Comparison of ENCODE assay signal across 21 cellular contexts in genomic region chr12:105455250-105455649, GRCh38.
DNase-seq lines count a peak whose midpoint lies in the region; ATAC-seq and TF ChIP-seq lines count a peak whose summit lies in the region.
"Had no signal": no experiment of that assay in that cellular context is flagged by ENCODE, and none has a peak within 500 bp of the region (broad histone marks: within the 10 kb centered on the region; RNA-seq: fewer than 3 reads in every experiment).

No MANE protein-coding gene starts in this region.

- DNase-seq in NCI-H2029 (lab: John Stamatoyannopoulos, UW), result peak; percentile 6
- no peak for DNase-seq in NCI-H2029 treated with DMSO at 0.1 percent for 48 hours (lab: John Stamatoyannopoulos, UW)
- peak; percentile 64 for DNase-seq in NCI-H748 treated with DMSO at 0.1 percent for 48 hours (lab: John Stamatoyannopoulos, UW)
- no peak for DNase-seq in kidney epithelial cell (ENCODE audit: low read depth)
- DNase-seq in CD4-positive, alpha-beta T cell, result no peak
- DNase-seq in NK-92 (lab: John Stamatoyannopoulos, UW; ENCODE audit: unreplicated experiment), result no peak
- DNase-seq: activated CD4-positive, alpha-beta T cell treated with anti-CD3 and anti-CD28 coated beads for 4 hours; activated CD8-positive, alpha-beta memory T cell treated with anti-CD3 and anti-CD28 coated beads, Interleukin-2, amount 50 U/mL, for 48 hours; activated gamma-delta T cell treated with Interleukin-2 at 50 U/mL for 16 hours; anterior cingulate cortex; C1 segment of cervical spinal cord; left lung; NCI-H2227 treated with DMSO at 0.1 percent for 48 hours; right lobe of liver; stimulated activated naive CD8-positive, alpha-beta T cell treated with anti-CD3 and anti-CD28 coated beads, Interleukin-15, amount 100 ng/mL, for 72 hours; upper lobe of left lung had no signal

- H3K36me3 ChIP-seq in Loucy (ENCODE audit: insufficient read depth, low read length) (no peaks in the 10 kb centered on the region), kidney epithelial cell (ENCODE audit: control insufficient read depth, insufficient read depth, low read length) (no peaks in the 10 kb centered on the region)
- H3K36me3 ChIP-seq: left lung, neutrophil, right lobe of liver, upper lobe of left lung had no signal

- CTCF ChIA-PET in CD4-positive, alpha-beta T cell (lab: Charles Lee), result no interaction called here

- no peak overlapping the region for H3K9ac ChIP-seq in Loucy (ENCODE audit: low read depth, low read length, poor library complexity, severe bottlenecking)

- H3F3A ChIP-seq in Loucy (ENCODE audit: low read depth), result no peaks in the 10 kb centered on the region

- no peaks in the 10 kb centered on the region for H3K9me3 ChIP-seq in Loucy (ENCODE audit: insufficient read depth, low read depth, low read length)
- H3K9me3 ChIP-seq in CD4-positive, alpha-beta T cell (ENCODE audit: control insufficient read depth, low read length), result peaks cover 5% of the 10 kb centered on the region
- H3K9me3 ChIP-seq: neutrophil, right lobe of liver had no signal

- H3K27ac ChIP-seq in CD4-positive, alpha-beta T cell (ENCODE audit: low read depth, low read length), result no peak overlapping the region
- H3K27ac ChIP-seq: left lung, neutrophil, right lobe of liver, upper lobe of left lung had no signal

- H3K9me2 ChIP-seq in Loucy (replicated peaks; ENCODE audit: low read depth, low read length), result no peaks in the 10 kb centered on the region

- no peak for ATAC-seq in CD4-positive, alpha-beta T cell (ENCODE audit: poor library complexity)
- ATAC-seq in HG03139 (IDR thresholded peaks at IDR 0.05; ENCODE audit: unreplicated experiment), result no peak
- ATAC-seq: HCT116; left lung; right lobe of liver; SK-N-SH treated with all-trans-retinoic acid at 6 μM for 48 hours; stimulated activated naive CD8-positive, alpha-beta T cell treated with anti-CD3 and anti-CD28 coated beads, Interleukin-15, amount 100 ng/mL, for 72 hours had no signal

- H3K4me3 ChIP-seq in Loucy (ENCODE audit: low read length, poor library complexity, severe bottlenecking) (no peak overlapping the region), kidney epithelial cell (ENCODE audit: low read depth, low read length) (no peak overlapping the region)
- H3K4me3 ChIP-seq: left lung, right lobe of liver, upper lobe of left lung had no signal

- peaks cover 10% of the 10 kb centered on the region for H3K4me1 ChIP-seq in Loucy (ENCODE audit: insufficient read depth, low read length, poor library complexity, severe bottlenecking)
- H3K4me1 ChIP-seq: left lung, right lobe of liver had no signal

- H2AFZ ChIP-seq in Loucy (ENCODE audit: low read length), result no peak overlapping the region

- peak overlapping the region; percentile 35 for H3K4me2 ChIP-seq in Loucy (ENCODE audit: low read depth, low read length, poor library complexity, severe bottlenecking)

- POLR2A ChIA-PET in CD4-positive, alpha-beta T cell (lab: Charles Lee), result no interaction called here

- H3K4me3 Mint-ChIP-seq in CD4-positive, alpha-beta T cell, result no peak overlapping the region
- H3K4me3 Mint-ChIP-seq: stimulated activated naive CD8-positive, alpha-beta T cell treated with anti-CD3 and anti-CD28 coated beads, Interleukin-15, amount 100 ng/mL, for 72 hours had no signal

- no peak overlapping the region for H3K27ac Mint-ChIP-seq in CD4-positive, alpha-beta T cell
- H3K27ac Mint-ChIP-seq: stimulated activated naive CD8-positive, alpha-beta T cell treated with anti-CD3 and anti-CD28 coated beads, Interleukin-15, amount 100 ng/mL, for 72 hours had no signal

- no peaks in the 10 kb centered on the region for H3K79me2 ChIP-seq in Loucy (ENCODE audit: insufficient read depth, low read length)

- TF ChIP-seq CTCF in Loucy (conservative IDR thresholded peaks at IDR 0.05; ENCODE audit: low read length) (no peak), kidney epithelial cell (IDR thresholded peaks at IDR 0.05; ENCODE audit: insufficient read depth, low read length, poor library complexity, severe bottlenecking) (peak; percentile 23)
- no peak for TF ChIP-seq CTCF in CD4-positive, alpha-beta T cell (IDR thresholded peaks at IDR 0.05)

- H3K9me3 Mint-ChIP-seq in CD4-positive, alpha-beta T cell, result no peaks in the 10 kb centered on the region
- H3K9me3 Mint-ChIP-seq: stimulated activated naive CD8-positive, alpha-beta T cell treated with anti-CD3 and anti-CD28 coated beads, Interleukin-15, amount 100 ng/mL, for 72 hours had no signal

- intact Hi-C loops in CD4-positive, alpha-beta T cell (cut with DNase I, micrococcal nuclease), result no loop called here

- H3K36me3 Mint-ChIP-seq in CD4-positive, alpha-beta T cell (ENCODE audit: low read depth), result no peaks in the 10 kb centered on the region

- H3K4me1 Mint-ChIP-seq in CD4-positive, alpha-beta T cell (ENCODE audit: low read depth), result no peaks in the 10 kb centered on the region
- H3K4me1 Mint-ChIP-seq: stimulated activated naive CD8-positive, alpha-beta T cell treated with anti-CD3 and anti-CD28 coated beads, Interleukin-15, amount 100 ng/mL, for 72 hours had no signal

- H4K20me1 ChIP-seq in Loucy (ENCODE audit: insufficient read depth, low read length, poor library complexity, severe bottlenecking), result no peaks in the 10 kb centered on the region

- H3K27me3 Mint-ChIP-seq in CD4-positive, alpha-beta T cell, result peaks cover 21% of the 10 kb centered on the region

- H3K27me3 ChIP-seq in Loucy (ENCODE audit: insufficient read depth, low read length, poor library complexity, severe bottlenecking) (no peaks in the 10 kb centered on the region), kidney epithelial cell (ENCODE audit: control insufficient read depth, insufficient read depth, low read length) (no peaks in the 10 kb centered on the region)
- H3K27me3 ChIP-seq in CD4-positive, alpha-beta T cell (ENCODE audit: control insufficient read depth, insufficient read depth, low read length), result no peaks in the 10 kb centered on the region
- H3K27me3 ChIP-seq: left lung, neutrophil, right lobe of liver, upper lobe of left lung had no signal

Comparison
In these comparisons a context has a peak if more than half of its experiments do, and no peak if none do; other contexts are left out.
1. DNase-seq: peak in NCI-H2029 (single experiment) and NCI-H748 treated with DMSO at 0.1 percent for 48 hours (single experiment); none in NCI-H2029 treated with DMSO at 0.1 percent for 48 hours (single experiment), kidney epithelial cell (single experiment), CD4-positive, alpha-beta T cell (0 of 10) and NK-92 (single experiment).